In genomic region chr11:113090716-113091577, GRCh38 we compare ENCODE assay signal across 1 cellular context.
TF ChIP-seq lines count a peak whose summit lies in the region.

No MANE protein-coding gene starts in this region.

TF ChIP-seq in H1, 55 proteins besides CTCF, POLR2A, EP300 and RAD21 (continued from another document):
- TF ChIP-seq CTBP2 (IDR thresholded peaks at IDR 0.05; ENCODE audit: borderline replicate concordance, insufficient read depth, insufficient read length, low read length), result no peak
- no peak for TF ChIP-seq POLR2AphosphoS5 (IDR thresholded peaks at IDR 0.05; ENCODE audit: low read depth, low read length)
